ENCODE assay signal across 1 cellular context in the genomic region with DNA sequence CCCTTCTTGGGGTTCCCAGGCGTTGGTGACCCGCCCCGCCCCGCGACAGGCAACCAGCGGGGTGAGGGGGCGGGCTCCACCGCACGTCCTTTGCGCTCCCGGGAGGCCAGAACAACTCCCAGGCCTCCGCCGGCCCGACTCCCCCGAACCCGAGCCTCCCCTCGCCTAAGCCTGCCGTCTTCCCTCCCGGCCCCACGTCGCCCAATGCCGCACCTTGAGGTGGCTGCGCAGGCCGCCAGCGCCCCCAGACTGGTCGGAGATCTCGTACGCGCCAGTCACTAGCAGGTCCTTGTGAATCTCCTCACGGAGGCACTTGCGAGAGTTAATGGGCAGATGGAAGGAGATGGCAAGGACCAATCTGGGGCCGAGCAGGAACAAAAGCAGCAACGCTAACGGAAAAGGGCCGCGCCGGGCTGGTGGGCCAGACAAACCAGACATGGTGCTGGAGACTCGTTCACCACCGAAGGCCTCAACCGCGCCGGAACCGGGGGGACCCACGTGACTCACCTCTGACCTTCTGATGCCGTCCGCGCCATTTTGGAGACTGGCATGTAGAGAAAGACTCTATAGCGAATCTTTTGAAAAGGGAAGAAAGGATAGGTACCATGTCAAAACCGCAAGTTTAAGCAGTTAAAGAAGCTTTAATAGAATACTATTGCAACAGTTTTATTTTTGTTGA.
A peak's percentile ranks its signal among the peaks of the same experiment; 100 is the strongest.
TF ChIP-seq lines count a peak whose summit lies in the region.

Gene TMED10 (minus strand): TSS at position 471 of the 679 bp plus-strand sequence. CDS start 33 bp downstream, at position 438.

TF ChIP-seq in IMR-90, 13 proteins besides CTCF, POLR2A, EP300 and RAD21 (continued from another document):
- TF ChIP-seq MAFK (IDR thresholded peaks at IDR 0.05; ENCODE audit: low read depth, low read length), result no peak
- TF ChIP-seq, protein P1, sequence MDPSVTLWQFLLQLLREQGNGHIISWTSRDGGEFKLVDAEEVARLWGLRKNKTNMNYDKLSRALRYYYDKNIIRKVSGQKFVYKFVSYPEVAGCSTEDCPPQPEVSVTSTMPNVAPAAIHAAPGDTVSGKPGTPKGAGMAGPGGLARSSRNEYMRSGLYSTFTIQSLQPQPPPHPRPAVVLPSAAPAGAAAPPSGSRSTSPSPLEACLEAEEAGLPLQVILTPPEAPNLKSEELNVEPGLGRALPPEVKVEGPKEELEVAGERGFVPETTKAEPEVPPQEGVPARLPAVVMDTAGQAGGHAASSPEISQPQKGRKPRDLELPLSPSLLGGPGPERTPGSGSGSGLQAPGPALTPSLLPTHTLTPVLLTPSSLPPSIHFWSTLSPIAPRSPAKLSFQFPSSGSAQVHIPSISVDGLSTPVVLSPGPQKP (IDR thresholded peaks at IDR 0.05; ENCODE audit: borderline replicate concordance, low read depth, low read length), result no peak
- TF ChIP-seq SMC3 (IDR thresholded peaks at IDR 0.05; ENCODE audit: low read depth, low read length), result no peak
- TF ChIP-seq, protein P2, sequence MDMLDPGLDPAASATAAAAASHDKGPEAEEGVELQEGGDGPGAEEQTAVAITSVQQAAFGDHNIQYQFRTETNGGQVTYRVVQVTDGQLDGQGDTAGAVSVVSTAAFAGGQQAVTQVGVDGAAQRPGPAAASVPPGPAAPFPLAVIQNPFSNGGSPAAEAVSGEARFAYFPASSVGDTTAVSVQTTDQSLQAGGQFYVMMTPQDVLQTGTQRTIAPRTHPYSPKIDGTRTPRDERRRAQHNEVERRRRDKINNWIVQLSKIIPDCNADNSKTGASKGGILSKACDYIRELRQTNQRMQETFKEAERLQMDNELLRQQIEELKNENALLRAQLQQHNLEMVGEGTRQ (IDR thresholded peaks at IDR 0.05; ENCODE audit: low read depth, low read length), result peak; percentile 98
